Comparison of ENCODE assay signal across 8 cellular contexts in the genomic region with DNA sequence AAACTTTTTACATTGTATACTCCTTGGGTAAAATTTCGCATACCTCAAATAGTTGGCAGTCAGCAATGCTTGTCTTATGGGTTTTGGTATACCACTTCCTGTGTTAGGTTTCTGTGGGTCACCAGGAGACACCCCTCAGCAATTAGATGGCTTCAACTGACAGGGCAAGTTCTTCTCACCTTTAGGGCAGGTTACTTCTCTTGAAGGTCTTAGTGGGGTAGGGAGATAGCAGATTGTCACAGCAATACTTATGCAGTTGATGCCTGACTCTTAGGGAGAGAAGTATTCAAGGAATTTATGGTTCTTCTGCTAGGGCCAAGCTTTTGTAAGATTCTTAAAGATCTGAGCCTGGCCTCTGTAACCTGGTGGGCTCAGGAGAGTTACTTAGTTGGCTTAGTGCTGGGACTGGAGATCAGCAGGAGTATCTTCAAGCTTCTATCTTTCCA. TPM values are rescaled to one million over a fixed set of nuclear protein-coding genes. Genes with fewer than 3 reads are reported as not detected.
DNase-seq lines count a peak whose midpoint lies in the region; ATAC-seq, FAIRE-seq and TF ChIP-seq lines count a peak whose summit lies in the region.

No MANE protein-coding gene starts in this region.

- H3K9ac ChIP-seq in astrocyte (ENCODE audit: low read length) = no peak overlapping the region

- H3K9me3 Mint-ChIP-seq in astrocyte (ENCODE audit: unreplicated experiment) (no peaks in the 10 kb centered on the region), nephron progenitor cell (peaks cover 6% of the 10 kb centered on the region)

- H2AFZ ChIP-seq in astrocyte (ENCODE audit: low read depth, low read length) = no peak overlapping the region

- peak; percentile 23 for DNase-seq in AG08396 (ENCODE audit: low spot score)
- peak; percentile 34 for DNase-seq in HS-5 (ENCODE audit: low read depth)
- DNase-seq in astrocyte (ENCODE audit: low read depth) = peak; percentile 78
- no peak for DNase-seq in nephron progenitor cell
- DNase-seq in nucleus accumbens (lab: John Stamatoyannopoulos, UW) = no peak
- DNase-seq in NOMO-1 treated with dmso at 0.1 percent for 144 hours (lab: John Stamatoyannopoulos, UW; ENCODE audit: unreplicated experiment) = no peak

- FAIRE-seq in astrocyte (lab: Jason Lieb, UNC) = peak; percentile 65

- H3K36me3 ChIP-seq in astrocyte (ENCODE audit: insufficient read depth, low read length) (no peaks in the 10 kb centered on the region), gastroesophageal sphincter (no peaks in the 10 kb centered on the region)

- 78% methylated on average over 1 of the region's 1 CpG; no CpG with 5 or more reads in 1 of the 2 donors for WGBS in gastroesophageal sphincter (ENCODE audit: low coverage in 1 of 2), 2 donors

- H3K4me1 ChIP-seq in astrocyte (ENCODE audit: insufficient read depth, low read length) = peaks cover 15% of the 10 kb centered on the region
- H3K4me1 ChIP-seq in gastroesophageal sphincter = peaks cover 0 to 75% (median 4%) of the 10 kb centered on the region in 3 donors

- H3K36me3 Mint-ChIP-seq in astrocyte (ENCODE audit: low read depth, unreplicated experiment) (peaks cover 2% of the 10 kb centered on the region), nephron progenitor cell (ENCODE audit: low read depth) (peaks cover 15% of the 10 kb centered on the region)

- H3K27me3 Mint-ChIP-seq in astrocyte (ENCODE audit: low read depth, unreplicated experiment) = no peaks in the 10 kb centered on the region
- H3K27me3 Mint-ChIP-seq in nephron progenitor cell (ENCODE audit: low read depth, poor library complexity) = no peaks in the 10 kb centered on the region

- peak overlapping the region; percentile 45 for H3K4me2 ChIP-seq in astrocyte (ENCODE audit: low read length)

- H4K20me1 ChIP-seq in astrocyte (ENCODE audit: insufficient read depth, low read length) = peaks cover 94% of the 10 kb centered on the region

- H3K27ac Mint-ChIP-seq in astrocyte (ENCODE audit: unreplicated experiment) (peak overlapping the region; percentile 70), nephron progenitor cell (peak overlapping the region; percentile 91)

- peak; percentile 61 for ATAC-seq in GM19397 (IDR thresholded peaks at IDR 0.05; ENCODE audit: unreplicated experiment)
- no peak for ATAC-seq in gastroesophageal sphincter

- no peak for TF ChIP-seq POLR2A in gastroesophageal sphincter (IDR thresholded peaks at IDR 0.05)

- H3K9me3 ChIP-seq in astrocyte (ENCODE audit: insufficient read depth, low read depth, low read length) = no peaks in the 10 kb centered on the region
- no peaks in the 10 kb centered on the region for H3K9me3 ChIP-seq in gastroesophageal sphincter

- TF ChIP-seq EP300 in gastroesophageal sphincter (IDR thresholded peaks at IDR 0.05) = no peak

- peaks cover 90% of the 10 kb centered on the region for H3K79me2 ChIP-seq in astrocyte (ENCODE audit: insufficient read depth, low read length)

- H3K27me3 ChIP-seq in astrocyte (ENCODE audit: insufficient read depth, low read length) (no peaks in the 10 kb centered on the region), gastroesophageal sphincter (no peaks in the 10 kb centered on the region)

- H3K4me3 Mint-ChIP-seq in astrocyte (ENCODE audit: unreplicated experiment) (no peak overlapping the region), nephron progenitor cell (no peak overlapping the region)

- H3K4me3 ChIP-seq in astrocyte (ENCODE audit: insufficient read depth, low read depth, low read length) (no peak overlapping the region), gastroesophageal sphincter (no peak overlapping the region)

- H3K4me1 Mint-ChIP-seq in astrocyte (ENCODE audit: low read depth, unreplicated experiment) (peaks cover 34% of the 10 kb centered on the region), nephron progenitor cell (peaks cover 19% of the 10 kb centered on the region)

- no peak overlapping the region for H3K27ac ChIP-seq in astrocyte (ENCODE audit: low read depth, low read length)
- H3K27ac ChIP-seq in gastroesophageal sphincter = no peak overlapping the region

- TF ChIP-seq CTCF in astrocyte (IDR thresholded peaks at IDR 0.05; ENCODE audit: insufficient read depth, low read depth, low read length) (no peak), nephron progenitor cell (IDR thresholded peaks at IDR 0.05) (no peak), gastroesophageal sphincter (IDR thresholded peaks at IDR 0.05) (no peak)

RNA-seq across cellular contexts. Expression of gene MKLN1, which starts 42.9 kb away (rescaled TPM):
- 48.0 and 50.3 TPM in 2 replicates for total RNA-seq in astrocyte
- 10 to 100 TPM; 40.4 to 82.8 (median 58.6) TPM for total RNA-seq in gastroesophageal sphincter

Comparison
In these comparisons a context has a peak if more than half of its experiments do, and no peak if none do; other contexts are left out.
1. DNase-seq: peak in AG08396 (single experiment), HS-5 (single experiment) and astrocyte (single experiment); none in nephron progenitor cell (single experiment), nucleus accumbens (0 of 56) and NOMO-1 treated with dmso at 0.1 percent for 144 hours (single experiment).